ENCODE assay signal across 1 cellular context in the genomic region with DNA sequence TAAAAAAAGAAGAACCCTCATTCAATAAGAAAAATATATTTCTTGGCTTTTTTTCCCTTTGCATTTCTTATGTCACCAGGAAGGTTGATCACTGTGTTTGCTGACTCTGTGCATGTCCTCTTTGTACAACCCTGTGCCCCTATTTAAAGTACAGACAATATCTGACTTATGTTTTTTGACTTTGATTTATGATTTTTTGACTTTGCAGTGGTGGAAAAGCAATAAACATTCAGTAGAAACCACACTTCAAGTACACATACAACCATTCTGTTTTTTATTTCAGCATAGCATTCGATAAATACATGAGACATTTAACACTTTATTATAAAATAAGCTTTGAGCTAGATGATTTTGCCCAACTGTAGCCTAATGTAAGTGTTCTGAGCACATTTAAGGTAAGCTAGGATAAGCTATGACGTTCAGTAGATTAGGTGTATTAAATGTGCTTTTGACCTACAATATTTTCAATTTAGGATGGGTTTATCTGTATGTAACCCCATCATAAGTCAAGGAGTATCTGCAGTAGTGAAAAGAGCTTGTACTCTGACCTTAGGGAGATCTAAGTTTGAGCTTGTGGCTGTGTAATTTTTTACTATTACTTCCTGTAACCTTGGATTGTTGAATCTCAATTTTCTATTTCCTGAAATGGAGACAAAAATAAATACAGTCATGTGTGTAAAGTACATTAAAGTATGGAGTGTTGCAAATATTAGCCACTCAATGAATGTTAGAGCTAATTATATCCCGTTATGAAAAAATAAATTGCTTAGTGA.
TF ChIP-seq lines count a peak whose summit lies in the region.

No MANE protein-coding gene starts in this region.

TF ChIP-seq in HCT116, 20 proteins besides CTCF, POLR2A, EP300 and RAD21:
- TF ChIP-seq, protein P1, sequence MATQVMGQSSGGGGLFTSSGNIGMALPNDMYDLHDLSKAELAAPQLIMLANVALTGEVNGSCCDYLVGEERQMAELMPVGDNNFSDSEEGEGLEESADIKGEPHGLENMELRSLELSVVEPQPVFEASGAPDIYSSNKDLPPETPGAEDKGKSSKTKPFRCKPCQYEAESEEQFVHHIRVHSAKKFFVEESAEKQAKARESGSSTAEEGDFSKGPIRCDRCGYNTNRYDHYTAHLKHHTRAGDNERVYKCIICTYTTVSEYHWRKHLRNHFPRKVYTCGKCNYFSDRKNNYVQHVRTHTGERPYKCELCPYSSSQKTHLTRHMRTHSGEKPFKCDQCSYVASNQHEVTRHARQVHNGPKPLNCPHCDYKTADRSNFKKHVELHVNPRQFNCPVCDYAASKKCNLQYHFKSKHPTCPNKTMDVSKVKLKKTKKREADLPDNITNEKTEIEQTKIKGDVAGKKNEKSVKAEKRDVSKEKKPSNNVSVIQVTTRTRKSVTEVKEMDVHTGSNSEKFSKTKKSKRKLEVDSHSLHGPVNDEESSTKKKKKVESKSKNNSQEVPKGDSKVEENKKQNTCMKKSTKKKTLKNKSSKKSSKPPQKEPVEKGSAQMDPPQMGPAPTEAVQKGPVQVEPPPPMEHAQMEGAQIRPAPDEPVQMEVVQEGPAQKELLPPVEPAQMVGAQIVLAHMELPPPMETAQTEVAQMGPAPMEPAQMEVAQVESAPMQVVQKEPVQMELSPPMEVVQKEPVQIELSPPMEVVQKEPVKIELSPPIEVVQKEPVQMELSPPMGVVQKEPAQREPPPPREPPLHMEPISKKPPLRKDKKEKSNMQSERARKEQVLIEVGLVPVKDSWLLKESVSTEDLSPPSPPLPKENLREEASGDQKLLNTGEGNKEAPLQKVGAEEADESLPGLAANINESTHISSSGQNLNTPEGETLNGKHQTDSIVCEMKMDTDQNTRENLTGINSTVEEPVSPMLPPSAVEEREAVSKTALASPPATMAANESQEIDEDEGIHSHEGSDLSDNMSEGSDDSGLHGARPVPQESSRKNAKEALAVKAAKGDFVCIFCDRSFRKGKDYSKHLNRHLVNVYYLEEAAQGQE (IDR thresholded peaks at IDR 0.05; ENCODE audit: low read depth): no peak
- TF ChIP-seq SRF (IDR thresholded peaks at IDR 0.05; ENCODE audit: low read depth): no peak
- TF ChIP-seq POLR2AphosphoS5 (IDR thresholded peaks at IDR 0.05; ENCODE audit: low read depth, low read length): no peak
- TF ChIP-seq EGR1 (IDR thresholded peaks at IDR 0.05; ENCODE audit: low read depth): no peak
- no peak for TF ChIP-seq ZFX (IDR thresholded peaks at IDR 0.05)
- TF ChIP-seq CBX3 (IDR thresholded peaks at IDR 0.05; ENCODE audit: low read depth): no peak
- no peak for TF ChIP-seq TCF7L2 (IDR thresholded peaks at IDR 0.05; ENCODE audit: borderline replicate concordance, extremely low read depth, insufficient read depth, insufficient read length)
- no peak for TF ChIP-seq SIN3A (IDR thresholded peaks at IDR 0.05; ENCODE audit: low read depth)
- no peak for TF ChIP-seq SP1 (IDR thresholded peaks at IDR 0.05; ENCODE audit: low read depth)
- no peak for TF ChIP-seq ELF1 (IDR thresholded peaks at IDR 0.05; ENCODE audit: borderline replicate concordance, low read depth)
- no peak for TF ChIP-seq MAX (IDR thresholded peaks at IDR 0.05)
- TF ChIP-seq ZNF274 (IDR thresholded peaks at IDR 0.05; ENCODE audit: low read depth, low read length): no peak
- TF ChIP-seq, protein P2, sequence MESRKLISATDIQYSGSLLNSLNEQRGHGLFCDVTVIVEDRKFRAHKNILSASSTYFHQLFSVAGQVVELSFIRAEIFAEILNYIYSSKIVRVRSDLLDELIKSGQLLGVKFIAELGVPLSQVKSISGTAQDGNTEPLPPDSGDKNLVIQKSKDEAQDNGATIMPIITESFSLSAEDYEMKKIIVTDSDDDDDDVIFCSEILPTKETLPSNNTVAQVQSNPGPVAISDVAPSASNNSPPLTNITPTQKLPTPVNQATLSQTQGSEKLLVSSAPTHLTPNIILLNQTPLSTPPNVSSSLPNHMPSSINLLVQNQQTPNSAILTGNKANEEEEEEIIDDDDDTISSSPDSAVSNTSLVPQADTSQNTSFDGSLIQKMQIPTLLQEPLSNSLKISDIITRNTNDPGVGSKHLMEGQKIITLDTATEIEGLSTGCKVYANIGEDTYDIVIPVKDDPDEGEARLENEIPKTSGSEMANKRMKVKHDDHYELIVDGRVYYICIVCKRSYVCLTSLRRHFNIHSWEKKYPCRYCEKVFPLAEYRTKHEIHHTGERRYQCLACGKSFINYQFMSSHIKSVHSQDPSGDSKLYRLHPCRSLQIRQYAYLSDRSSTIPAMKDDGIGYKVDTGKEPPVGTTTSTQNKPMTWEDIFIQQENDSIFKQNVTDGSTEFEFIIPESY (IDR thresholded peaks at IDR 0.05; ENCODE audit: extremely low read depth, insufficient replicate concordance, low read length): no peak
- TF ChIP-seq, protein P3, sequence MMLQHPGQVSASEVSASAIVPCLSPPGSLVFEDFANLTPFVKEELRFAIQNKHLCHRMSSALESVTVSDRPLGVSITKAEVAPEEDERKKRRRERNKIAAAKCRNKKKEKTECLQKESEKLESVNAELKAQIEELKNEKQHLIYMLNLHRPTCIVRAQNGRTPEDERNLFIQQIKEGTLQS (IDR thresholded peaks at IDR 0.05): no peak
- no peak for TF ChIP-seq EZH2phosphoT487 (IDR thresholded peaks at IDR 0.05; ENCODE audit: borderline replicate concordance)
